17 cellular contexts compared by ENCODE assay signal in genomic region chr7:46948776-46949175, GRCh38.
"Had no signal": no experiment of that assay in that cellular context is flagged by ENCODE, and none has a peak within 500 bp of the region (broad histone marks: within the 10 kb centered on the region; RNA-seq: fewer than 3 reads in every experiment).

No MANE protein-coding gene starts in this region.

- H3K4me1 ChIP-seq: gastrocnemius medialis had no signal

- H3K27ac ChIP-seq: coronary artery, esophagus muscularis mucosa, gastrocnemius medialis, left ventricle myocardium inferior, thoracic aorta, VCaP had no signal

- DNase-seq: activated CD4-positive, alpha-beta memory T cell treated with anti-CD3 and anti-CD28 coated beads, Interleukin-2, amount 10 ng/mL, durations not matched to agents 7 days and 5 days; activated CD8-positive, alpha-beta memory T cell treated with anti-CD3 and anti-CD28 coated beads, Interleukin-2, amount 10 ng/mL, durations not matched to agents 7 days and 5 days; activated effector memory CD4-positive, alpha-beta T cell treated with anti-CD3 and anti-CD28 coated beads, Interleukin-2, amount 50 U/mL, for 16 hours; activated naive CD4-positive, alpha-beta T cell treated with anti-CD3 and anti-CD28 coated beads, Interleukin-2, amount 50 U/mL, for 16 hours; activated naive CD8-positive, alpha-beta T cell treated with anti-CD3 and anti-CD28 coated beads, Interleukin-2, amount 50 U/mL, for 24 hours; activated T-cell treated with anti-CD3 and anti-CD28 coated beads for 4 hours; cerebellar nuclear complex; gastrocnemius medialis; hippocampal formation; left ventricle myocardium inferior; natural killer cell; stimulated activated CD4-positive, alpha-beta T cell treated with anti-CD3 and anti-CD28 coated beads, Interleukin-4, amount 100 ng/mL, for 24 hours; stimulated activated naive CD4-positive, alpha-beta T cell treated with Interleukin-2 at 50 U/mL for 16 hours had no signal

- H3K36me3 ChIP-seq: esophagus muscularis mucosa, gastrocnemius medialis, left ventricle myocardium inferior, thoracic aorta had no signal

- H3K9me3 ChIP-seq: esophagus muscularis mucosa, gastrocnemius medialis, left ventricle myocardium inferior, thoracic aorta had no signal

- H3K4me3 ChIP-seq: coronary artery, esophagus muscularis mucosa, gastrocnemius medialis, left ventricle myocardium inferior, thoracic aorta had no signal

- H3K27me3 ChIP-seq: esophagus muscularis mucosa, gastrocnemius medialis had no signal
